2 cellular contexts compared by ENCODE assay signal in genomic region chr3:35413483-35413882, GRCh38.
A peak's percentile ranks its signal among the peaks of the same experiment; 100 is the strongest.
TF ChIP-seq lines count a peak whose summit lies in the region.

No MANE protein-coding gene starts in this region.

TF ChIP-seq in A549, 52 proteins besides CTCF, POLR2A, EP300 and RAD21:
- TF ChIP-seq, protein P1, sequence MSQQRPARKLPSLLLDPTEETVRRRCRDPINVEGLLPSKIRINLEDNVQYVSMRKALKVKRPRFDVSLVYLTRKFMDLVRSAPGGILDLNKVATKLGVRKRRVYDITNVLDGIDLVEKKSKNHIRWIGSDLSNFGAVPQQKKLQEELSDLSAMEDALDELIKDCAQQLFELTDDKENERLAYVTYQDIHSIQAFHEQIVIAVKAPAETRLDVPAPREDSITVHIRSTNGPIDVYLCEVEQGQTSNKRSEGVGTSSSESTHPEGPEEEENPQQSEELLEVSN (IDR thresholded peaks at IDR 0.05; ENCODE audit: borderline replicate concordance, low read depth): no peak
- TF ChIP-seq MAFK (IDR thresholded peaks at IDR 0.05; ENCODE audit: partially characterized antibody): peak; percentile 85
- no peak for TF ChIP-seq JUNB (IDR thresholded peaks at IDR 0.05)

TF ChIP-seq in GM23338, 12 proteins besides CTCF, POLR2A, EP300 and RAD21:
- TF ChIP-seq, protein P2, sequence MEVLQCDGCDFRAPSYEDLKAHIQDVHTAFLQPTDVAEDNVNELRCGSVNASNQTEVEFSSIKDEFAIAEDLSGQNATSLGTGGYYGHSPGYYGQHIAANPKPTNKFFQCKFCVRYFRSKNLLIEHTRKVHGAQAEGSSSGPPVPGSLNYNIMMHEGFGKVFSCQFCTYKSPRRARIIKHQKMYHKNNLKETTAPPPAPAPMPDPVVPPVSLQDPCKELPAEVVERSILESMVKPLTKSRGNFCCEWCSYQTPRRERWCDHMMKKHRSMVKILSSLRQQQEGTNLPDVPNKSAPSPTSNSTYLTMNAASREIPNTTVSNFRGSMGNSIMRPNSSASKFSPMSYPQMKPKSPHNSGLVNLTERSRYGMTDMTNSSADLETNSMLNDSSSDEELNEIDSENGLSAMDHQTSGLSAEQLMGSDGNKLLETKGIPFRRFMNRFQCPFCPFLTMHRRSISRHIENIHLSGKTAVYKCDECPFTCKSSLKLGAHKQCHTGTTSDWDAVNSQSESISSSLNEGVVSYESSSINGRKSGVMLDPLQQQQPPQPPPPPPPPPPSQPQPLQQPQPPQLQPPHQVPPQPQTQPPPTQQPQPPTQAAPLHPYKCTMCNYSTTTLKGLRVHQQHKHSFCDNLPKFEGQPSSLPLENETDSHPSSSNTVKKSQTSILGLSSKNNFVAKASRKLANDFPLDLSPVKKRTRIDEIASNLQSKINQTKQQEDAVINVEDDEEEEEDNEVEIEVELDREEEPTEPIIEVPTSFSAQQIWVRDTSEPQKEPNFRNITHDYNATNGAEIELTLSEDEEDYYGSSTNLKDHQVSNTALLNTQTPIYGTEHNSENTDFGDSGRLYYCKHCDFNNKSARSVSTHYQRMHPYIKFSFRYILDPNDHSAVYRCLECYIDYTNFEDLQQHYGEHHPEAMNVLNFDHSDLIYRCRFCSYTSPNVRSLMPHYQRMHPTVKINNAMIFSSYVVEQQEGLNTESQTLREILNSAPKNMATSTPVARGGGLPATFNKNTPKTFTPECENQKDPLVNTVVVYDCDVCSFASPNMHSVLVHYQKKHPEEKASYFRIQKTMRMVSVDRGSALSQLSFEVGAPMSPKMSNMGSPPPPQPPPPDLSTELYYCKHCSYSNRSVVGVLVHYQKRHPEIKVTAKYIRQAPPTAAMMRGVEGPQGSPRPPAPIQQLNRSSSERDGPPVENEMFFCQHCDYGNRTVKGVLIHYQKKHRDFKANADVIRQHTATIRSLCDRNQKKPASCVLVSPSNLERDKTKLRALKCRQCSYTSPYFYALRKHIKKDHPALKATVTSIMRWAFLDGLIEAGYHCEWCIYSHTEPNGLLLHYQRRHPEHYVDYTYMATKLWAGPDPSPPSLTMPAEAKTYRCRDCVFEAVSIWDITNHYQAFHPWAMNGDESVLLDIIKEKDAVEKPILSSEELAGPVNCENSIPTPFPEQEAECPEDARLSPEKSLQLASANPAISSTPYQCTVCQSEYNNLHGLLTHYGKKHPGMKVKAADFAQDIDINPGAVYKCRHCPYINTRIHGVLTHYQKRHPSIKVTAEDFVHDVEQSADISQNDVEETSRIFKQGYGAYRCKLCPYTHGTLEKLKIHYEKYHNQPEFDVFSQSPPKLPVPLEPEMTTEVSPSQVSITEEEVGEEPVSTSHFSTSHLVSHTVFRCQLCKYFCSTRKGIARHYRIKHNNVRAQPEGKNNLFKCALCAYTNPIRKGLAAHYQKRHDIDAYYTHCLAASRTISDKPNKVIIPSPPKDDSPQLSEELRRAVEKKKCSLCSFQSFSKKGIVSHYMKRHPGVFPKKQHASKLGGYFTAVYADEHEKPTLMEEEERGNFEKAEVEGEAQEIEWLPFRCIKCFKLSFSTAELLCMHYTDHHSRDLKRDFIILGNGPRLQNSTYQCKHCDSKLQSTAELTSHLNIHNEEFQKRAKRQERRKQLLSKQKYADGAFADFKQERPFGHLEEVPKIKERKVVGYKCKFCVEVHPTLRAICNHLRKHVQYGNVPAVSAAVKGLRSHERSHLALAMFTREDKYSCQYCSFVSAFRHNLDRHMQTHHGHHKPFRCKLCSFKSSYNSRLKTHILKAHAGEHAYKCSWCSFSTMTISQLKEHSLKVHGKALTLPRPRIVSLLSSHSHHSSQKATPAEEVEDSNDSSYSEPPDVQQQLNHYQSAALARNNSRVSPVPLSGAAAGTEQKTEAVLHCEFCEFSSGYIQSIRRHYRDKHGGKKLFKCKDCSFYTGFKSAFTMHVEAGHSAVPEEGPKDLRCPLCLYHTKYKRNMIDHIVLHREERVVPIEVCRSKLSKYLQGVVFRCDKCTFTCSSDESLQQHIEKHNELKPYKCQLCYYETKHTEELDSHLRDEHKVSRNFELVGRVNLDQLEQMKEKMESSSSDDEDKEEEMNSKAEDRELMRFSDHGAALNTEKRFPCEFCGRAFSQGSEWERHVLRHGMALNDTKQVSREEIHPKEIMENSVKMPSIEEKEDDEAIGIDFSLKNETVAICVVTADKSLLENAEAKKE (CRISPR knock-in tag; IDR thresholded peaks at IDR 0.05): no peak
- no peak for TF ChIP-seq EZH2 (IDR thresholded peaks at IDR 0.05; ENCODE audit: low read depth, unreplicated experiment)
- TF ChIP-seq EZH2phosphoT487 (IDR thresholded peaks at IDR 0.05; ENCODE audit: unreplicated experiment): no peak
- no peak for TF ChIP-seq NANOG (IDR thresholded peaks at IDR 0.05; ENCODE audit: borderline replicate concordance)
- TF ChIP-seq JUNB (IDR thresholded peaks at IDR 0.05; ENCODE audit: unreplicated experiment): no peak
- no peak for TF ChIP-seq ETS1 (IDR thresholded peaks at IDR 0.05)
- TF ChIP-seq CREB1 (CRISPR knock-in tag; IDR thresholded peaks at IDR 0.05; ENCODE audit: low read depth): no peak
- no peak for TF ChIP-seq REST (IDR thresholded peaks at IDR 0.05; ENCODE audit: unreplicated experiment)
- no peak for TF ChIP-seq ZNF331 (CRISPR knock-in tag; IDR thresholded peaks at IDR 0.05; ENCODE audit: low read depth)
- TF ChIP-seq ZNF114 (CRISPR knock-in tag; IDR thresholded peaks at IDR 0.05): no peak
- TF ChIP-seq POLR2AphosphoS5 (IDR thresholded peaks at IDR 0.05; ENCODE audit: low read depth): no peak
- TF ChIP-seq STAT1 (IDR thresholded peaks at IDR 0.05; ENCODE audit: unreplicated experiment): no peak
